Comparison of ENCODE assay signal across 24 cellular contexts in the genomic region with DNA sequence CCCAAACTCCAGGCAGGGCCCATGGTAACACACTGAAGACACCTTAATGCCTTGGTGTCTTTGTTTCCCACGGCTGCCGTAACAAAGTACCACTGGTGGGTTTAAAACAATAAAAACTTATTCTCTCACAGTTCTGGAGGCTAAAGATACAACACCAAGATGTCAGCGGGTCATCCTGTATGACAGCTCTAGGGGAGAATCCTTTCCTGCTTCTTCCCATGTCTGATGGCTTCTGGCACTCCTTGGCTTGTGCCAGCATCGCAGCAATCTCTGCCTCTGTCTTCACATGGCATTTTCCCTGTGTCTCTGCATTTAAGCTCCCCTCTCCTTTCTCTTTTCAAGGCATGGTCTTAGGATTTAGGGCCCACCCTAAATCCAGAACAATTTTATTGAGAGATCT. TPM values are rescaled to one million over a fixed set of nuclear protein-coding genes. Genes with fewer than 3 reads are reported as not detected.
A peak's percentile ranks its signal among the peaks of the same experiment; 100 is the strongest.
DNase-seq lines count a peak whose midpoint lies in the region; ATAC-seq and TF ChIP-seq lines count a peak whose summit lies in the region.
"Had no signal": no experiment of that assay in that cellular context is flagged by ENCODE, and none has a peak within 500 bp of the region (broad histone marks: within the 10 kb centered on the region; RNA-seq: fewer than 3 reads in every experiment).

No MANE protein-coding gene starts in this region.

- peaks cover 0 to 1% (median 0%) of the 10 kb centered on the region in 7 donors for H3K9me3 Mint-ChIP-seq in CD4-positive, CD25-positive, alpha-beta regulatory T cell
- H3K9me3 Mint-ChIP-seq in CD8-positive, alpha-beta T cell: no peaks in the 10 kb centered on the region
- no peaks in the 10 kb centered on the region for H3K9me3 Mint-ChIP-seq in activated CD8-positive, alpha-beta T cell treated with anti-CD3 and anti-CD28 coated beads for 36 hours
- no peaks in the 10 kb centered on the region for H3K9me3 Mint-ChIP-seq in immature natural killer cell
- H3K9me3 Mint-ChIP-seq: nephron progenitor cell, WTC11 had no signal

- H3K36me3 Mint-ChIP-seq in CD4-positive, CD25-positive, alpha-beta regulatory T cell: peaks cover 58% of the 10 kb centered on the region
- peaks cover 60% of the 10 kb centered on the region for H3K36me3 Mint-ChIP-seq in CD8-positive, alpha-beta T cell
- peaks cover 68% of the 10 kb centered on the region for H3K36me3 Mint-ChIP-seq in activated CD8-positive, alpha-beta T cell treated with anti-CD3 and anti-CD28 coated beads for 36 hours (ENCODE audit: low read depth)
- H3K36me3 Mint-ChIP-seq in immature natural killer cell: peaks cover 38 to 58% (median 50%) of the 10 kb centered on the region in 3 donors

- peaks cover 42 to 99% (median 79%) of the 10 kb centered on the region in 4 donors for H3K4me1 Mint-ChIP-seq in CD4-positive, CD25-positive, alpha-beta regulatory T cell
- peaks cover 98% of the 10 kb centered on the region for H3K4me1 Mint-ChIP-seq in CD8-positive, alpha-beta T cell (ENCODE audit: low read depth)
- H3K4me1 Mint-ChIP-seq in activated CD8-positive, alpha-beta T cell treated with anti-CD3 and anti-CD28 coated beads for 36 hours (ENCODE audit: low read depth): peaks cover 90% of the 10 kb centered on the region
- H3K4me1 Mint-ChIP-seq in immature natural killer cell: peaks cover 100% of the 10 kb centered on the region in 2 donors
- H3K4me1 Mint-ChIP-seq: nephron progenitor cell had no signal

- peak overlapping the region; percentile 100 for H3K27ac ChIP-seq in CD4-positive, CD25-positive, alpha-beta regulatory T cell (ENCODE audit: insufficient read depth, low read length, poor library complexity, severe bottlenecking)
- H3K27ac ChIP-seq in CD8-positive, alpha-beta T cell (ENCODE audit: low read depth, low read length): peak overlapping the region; percentile 86
- H3K27ac ChIP-seq: KMS-11, thoracic aorta had no signal

- no peaks in the 10 kb centered on the region for H3K9me3 ChIP-seq in CD4-positive, CD25-positive, alpha-beta regulatory T cell (ENCODE audit: control insufficient read depth in 2 of 2, low read length in 2 of 2)
- H3K9me3 ChIP-seq in CD8-positive, alpha-beta T cell (ENCODE audit: low read length): no peaks in the 10 kb centered on the region
- H3K9me3 ChIP-seq: heart right ventricle, thoracic aorta had no signal

- peak overlapping the region; percentile 100 for H3K27ac Mint-ChIP-seq in CD4-positive, CD25-positive, alpha-beta regulatory T cell
- peak overlapping the region; percentile 100 for H3K27ac Mint-ChIP-seq in CD8-positive, alpha-beta T cell
- H3K27ac Mint-ChIP-seq in activated CD8-positive, alpha-beta T cell treated with anti-CD3 and anti-CD28 coated beads for 36 hours: peak overlapping the region; percentile 97
- H3K27ac Mint-ChIP-seq in immature natural killer cell: peak overlapping the region; percentile 97 to 100 (median 100)
- H3K27ac Mint-ChIP-seq: nephron progenitor cell, progenitor cell of endocrine pancreas, WTC11 had no signal

- TF ChIP-seq CTCF in CD8-positive, alpha-beta T cell (IDR thresholded peaks at IDR 0.05): no peak
- no peak for TF ChIP-seq CTCF in activated CD8-positive, alpha-beta T cell treated with anti-CD3 and anti-CD28 coated beads for 36 hours (IDR thresholded peaks at IDR 0.05)

- intact Hi-C loops in CD8-positive, alpha-beta T cell (cut with DNase I, micrococcal nuclease): loop anchor here in 1 of 2 experiments (10.0 kb wide), 1 partner anchor 481 kb away; the partner anchor contains the start of genes CASP2 and TMEM139
- intact Hi-C loops in activated CD8-positive, alpha-beta T cell treated with anti-CD3 and anti-CD28 coated beads for 36 hours (cut with micrococcal nuclease): loop anchor here (10.0 kb wide), 2 partner anchors 359 to 499 kb away; no protein-coding TSS in a partner anchor
- intact Hi-C loops in left ventricle myocardium superior (cut with micrococcal nuclease): no loop called here

- peak overlapping the region; percentile 81 for H3K4me3 ChIP-seq in CD4-positive, CD25-positive, alpha-beta regulatory T cell (ENCODE audit: low read depth, low read length)
- peak overlapping the region; percentile 9 for H3K4me3 ChIP-seq in CD8-positive, alpha-beta T cell (ENCODE audit: low read depth, low read length)
- H3K4me3 ChIP-seq: heart right ventricle, thoracic aorta had no signal

- CTCF ChIA-PET in CD8-positive, alpha-beta T cell (lab: Charles Lee): interaction anchor here (15.5 kb wide), 1 partner anchor 13 kb away, joined by 490 read pairs; no protein-coding TSS in a partner anchor
- CTCF ChIA-PET in activated CD8-positive, alpha-beta T cell treated with anti-CD3 and anti-CD28 coated beads for 36 hours (lab: Charles Lee): no interaction called here

- H3K27me3 Mint-ChIP-seq in CD4-positive, CD25-positive, alpha-beta regulatory T cell: peaks cover 4% of the 10 kb centered on the region
- no peaks in the 10 kb centered on the region for H3K27me3 Mint-ChIP-seq in CD8-positive, alpha-beta T cell (ENCODE audit: low read depth)
- H3K27me3 Mint-ChIP-seq in activated CD8-positive, alpha-beta T cell treated with anti-CD3 and anti-CD28 coated beads for 36 hours: no peaks in the 10 kb centered on the region
- peaks cover 5 to 25% (median 9%) of the 10 kb centered on the region in 3 donors for H3K27me3 Mint-ChIP-seq in immature natural killer cell (ENCODE audit: low read depth in 3 of 3)

- peaks cover 48% of the 10 kb centered on the region for H3K36me3 ChIP-seq in CD4-positive, CD25-positive, alpha-beta regulatory T cell (ENCODE audit: control insufficient read depth, insufficient read depth, low read length)
- H3K36me3 ChIP-seq in CD8-positive, alpha-beta T cell (ENCODE audit: insufficient read depth, low read length): peaks cover 41% of the 10 kb centered on the region
- H3K36me3 ChIP-seq: thoracic aorta had no signal

- peak in 1 of 3 donors; percentile 30 for DNase-seq in CD4-positive, CD25-positive, alpha-beta regulatory T cell
- DNase-seq in CD8-positive, alpha-beta T cell: peak in 2 of 7 experiments; percentile 11 to 53
- DNase-seq in activated CD8-positive, alpha-beta T cell treated with anti-CD3 and anti-CD28 coated beads for 36 hours: no peak
- no peak for DNase-seq in immature natural killer cell
- DNase-seq in GOT3 (lab: John Stamatoyannopoulos, UW): no peak
- no peak for DNase-seq in left ventricle myocardium superior
- DNase-seq: central memory CD4-positive, alpha-beta T cell; effector CD8-positive, alpha-beta T cell; GDM1; heart right ventricle; mammary epithelial cell; NCI-H1048; NCI-H2081 treated with DMSO at 0.1 percent for 48 hours; NCI-H510A treated with DMSO at 0.1 percent for 48 hours; nephron progenitor cell; Right ventricle myocardium superior; small intestine had no signal

- no peaks in the 10 kb centered on the region for H3K27me3 ChIP-seq in CD4-positive, CD25-positive, alpha-beta regulatory T cell (ENCODE audit: control insufficient read depth, insufficient read depth, low read length)
- H3K27me3 ChIP-seq in CD8-positive, alpha-beta T cell (ENCODE audit: insufficient read depth, low read length): no peaks in the 10 kb centered on the region

- no peak for ATAC-seq in CD4-positive, CD25-positive, alpha-beta regulatory T cell (ENCODE audit: low read depth in 2 of 2)
- no peak for ATAC-seq in CD8-positive, alpha-beta T cell
- no peak for ATAC-seq in activated CD8-positive, alpha-beta T cell treated with anti-CD3 and anti-CD28 coated beads for 36 hours
- no peak for ATAC-seq in GM21576 (IDR thresholded peaks at IDR 0.05; ENCODE audit: unreplicated experiment)
- ATAC-seq in left ventricle myocardium superior: no peak
- no peak for ATAC-seq in HG03025 (IDR thresholded peaks at IDR 0.05; ENCODE audit: low FRiP score, unreplicated experiment)
- ATAC-seq: heart right ventricle had no signal

- POLR2A ChIA-PET in CD8-positive, alpha-beta T cell (lab: Charles Lee): interaction anchor here (0.5 to 19.0 kb wide), 2 partner anchors 12 to 340 kb away, joined by 3 to 2372 read pairs; no protein-coding TSS in a partner anchor
- POLR2A ChIA-PET in activated CD8-positive, alpha-beta T cell treated with anti-CD3 and anti-CD28 coated beads for 36 hours (lab: Charles Lee): interaction anchor here (1.2 to 25.3 kb wide), 2 partner anchors 11 to 420 kb away, joined by 4 to 1391 read pairs; no protein-coding TSS in a partner anchor

- H3K4me1 ChIP-seq in CD4-positive, CD25-positive, alpha-beta regulatory T cell (ENCODE audit: control insufficient read depth, insufficient read depth, low read length, poor library complexity, severe bottlenecking): peaks cover 99% of the 10 kb centered on the region
- peaks cover 95% of the 10 kb centered on the region for H3K4me1 ChIP-seq in CD8-positive, alpha-beta T cell (ENCODE audit: insufficient read depth, low read length)

- H3K4me3 Mint-ChIP-seq in CD4-positive, CD25-positive, alpha-beta regulatory T cell: peak overlapping the region; percentile 85 to 100 (median 99)
- peak overlapping the region; percentile 67 for H3K4me3 Mint-ChIP-seq in CD8-positive, alpha-beta T cell
- peak overlapping the region; percentile 100 for H3K4me3 Mint-ChIP-seq in activated CD8-positive, alpha-beta T cell treated with anti-CD3 and anti-CD28 coated beads for 36 hours
- H3K4me3 Mint-ChIP-seq in immature natural killer cell: peak overlapping the region; percentile 70 to 83 (median 72)
- H3K4me3 Mint-ChIP-seq: nephron progenitor cell, WTC11 had no signal

RNA-seq across cellular contexts. Expression of gene PRSS2, which starts 33.1 kb away (rescaled TPM):
- 0.52 TPM for total RNA-seq in CD4-positive, CD25-positive, alpha-beta regulatory T cell
- 1 to 10 TPM; 1.5 to 3.2 (median 2.7) TPM for polyA plus RNA-seq in CD4-positive, CD25-positive, alpha-beta regulatory T cell
- total RNA-seq in CD8-positive, alpha-beta T cell: not detected
- total RNA-seq in activated CD8-positive, alpha-beta T cell treated with anti-CD3 and anti-CD28 coated beads for 36 hours: not detected
- polyA plus RNA-seq in immature natural killer cell: not detected
- not detected for total RNA-seq in left ventricle myocardium superior
- total RNA-seq: mammary epithelial cell; Right ventricle myocardium superior; T-helper 1 cell treated with Interleukin-12 subunit alpha and Interleukin-12 subunit beta and Interleukin-4 antibody, amounts not matched to agents 30 ng/mL and 1 ng/mL, for 36 hours had no signal
- polyA plus RNA-seq: mammary epithelial cell had no signal

RNA-seq across cellular contexts. Expression of gene EPHB6, which starts 51.0 kb away (rescaled TPM):
- total RNA-seq in CD4-positive, CD25-positive, alpha-beta regulatory T cell: 58.0 TPM
- polyA plus RNA-seq in CD4-positive, CD25-positive, alpha-beta regulatory T cell: 10 to 100 TPM; 22.4 to 30.4 (median 28.6) TPM
- 10 to 100 TPM; 13.8 to 15.3 TPM for total RNA-seq in CD8-positive, alpha-beta T cell
- total RNA-seq in activated CD8-positive, alpha-beta T cell treated with anti-CD3 and anti-CD28 coated beads for 36 hours: 1 to 10 TPM; 3.5 to 5.5 TPM
- 1 to 10 TPM; 2.4 to 3.8 (median 2.6) TPM for polyA plus RNA-seq in immature natural killer cell
- 3.9 TPM for total RNA-seq in left ventricle myocardium superior

RNA-seq across cellular contexts. Expression of gene PRSS1, which starts 54.6 kb away (rescaled TPM):
- total RNA-seq in CD4-positive, CD25-positive, alpha-beta regulatory T cell: not detected
- polyA plus RNA-seq in CD4-positive, CD25-positive, alpha-beta regulatory T cell: under 1 TPM in 1 of 4 donors, not detected in 3; 0.49 TPM
- not detected for total RNA-seq in CD8-positive, alpha-beta T cell
- total RNA-seq in activated CD8-positive, alpha-beta T cell treated with anti-CD3 and anti-CD28 coated beads for 36 hours: not detected
- under 1 TPM in 1 of 3 donors, not detected in 2; 0.13 TPM for polyA plus RNA-seq in immature natural killer cell
- not detected for total RNA-seq in left ventricle myocardium superior
- total RNA-seq: mammary epithelial cell; Right ventricle myocardium superior; T-helper 1 cell treated with Interleukin-12 subunit alpha and Interleukin-12 subunit beta and Interleukin-4 antibody, amounts not matched to agents 30 ng/mL and 1 ng/mL, for 36 hours had no signal
- polyA plus RNA-seq: mammary epithelial cell had no signal
